8 cellular contexts compared by ENCODE assay signal in genomic region chr10:133274751-133275682, GRCh38. TPM values are rescaled to one million over a fixed set of nuclear protein-coding genes. Genes with fewer than 3 reads are reported as not detected.
DNase-seq lines count a peak whose midpoint lies in the region; ATAC-seq, FAIRE-seq and TF ChIP-seq lines count a peak whose summit lies in the region.

No MANE protein-coding gene starts in this region.

- 19 to 28% (median 21%) methylated on average over 26 of the region's 26 CpGs for WGBS in small intestine, 3 donors
- WGBS in adrenal gland, 4 donors, result 44 to 57% (median 53%) methylated on average over 13 to 26 of the region's 26 CpGs

- no peaks in the 10 kb centered on the region for H3K9me3 ChIP-seq in small intestine (ENCODE audit: control insufficient read depth, low read depth)
- no peaks in the 10 kb centered on the region for H3K9me3 ChIP-seq in adrenal gland (replicated peaks in 1 of 3)

- TF ChIP-seq POLR2A in adrenal gland (IDR thresholded peaks at IDR 0.05), result no peak

- H3K27ac ChIP-seq in small intestine (ENCODE audit: low read depth in 1 of 2, low read length in 1 of 2), result peak overlapping the region; percentile 24 to 67
- no peak overlapping the region for H3K27ac ChIP-seq in adrenal gland

- H3K36me3 ChIP-seq in small intestine (ENCODE audit: control insufficient read depth in 2 of 2, insufficient read depth in 2 of 2, low read length in 2 of 2) (peaks cover 0 to 7% of the 10 kb centered on the region in 2 donors), adrenal gland (replicated peaks in 1 of 2) (peaks cover 0 to 11% of the 10 kb centered on the region in 2 donors)

- peaks cover 0 to 4% of the 10 kb centered on the region in 2 donors for H3K27me3 ChIP-seq in small intestine (ENCODE audit: control insufficient read depth in 2 of 2, insufficient read depth in 2 of 2, low read length in 2 of 2)
- no peaks in the 10 kb centered on the region for H3K27me3 ChIP-seq in adrenal gland

- peak; percentile 50 for ATAC-seq in GM18867 (IDR thresholded peaks at IDR 0.05; ENCODE audit: unreplicated experiment)
- ATAC-seq in HG02885 (IDR thresholded peaks at IDR 0.05; ENCODE audit: poor library complexity, unreplicated experiment), result peak; percentile 38

- TF ChIP-seq CTCF in adrenal gland (IDR thresholded peaks at IDR 0.05), result no peak

- peak; percentile 70 for DNase-seq in RPMI8226
- peak; percentile 43 to 70 (median 54) for DNase-seq in activated naive CD4-positive, alpha-beta T cell (lab: John Stamatoyannopoulos, UW)
- DNase-seq in small intestine, result peak; percentile 29
- DNase-seq in NCI-H187 treated with DMSO at 0.1 percent for 48 hours (lab: John Stamatoyannopoulos, UW), result no peak
- DNase-seq in cortex of kidney (lab: John Stamatoyannopoulos, UW), result no peak
- no peak for DNase-seq in adrenal gland

- intact Hi-C loops in adrenal gland (cut with DNase I), result no loop called here

- peak overlapping the region in 1 of 2 donors; percentile 59 for H3K4me3 ChIP-seq in small intestine (ENCODE audit: low read depth in 1 of 2, low read length in 2 of 2)
- H3K4me3 ChIP-seq in adrenal gland, result no peak overlapping the region

- no peak for FAIRE-seq in small intestine (lab: Jason Lieb, UNC)

- H3K4me1 ChIP-seq in small intestine (ENCODE audit: control insufficient read depth in 2 of 2, insufficient read depth in 1 of 2, low read depth in 1 of 2, low read length in 1 of 2), result peaks cover 0 to 2% of the 10 kb centered on the region in 2 donors
- H3K4me1 ChIP-seq in adrenal gland (replicated peaks in 1 of 2), result peaks cover 0 to 26% of the 10 kb centered on the region in 2 donors

RNA-seq across cellular contexts. Expression of gene ADAM8, which starts 1.7 kb away (rescaled TPM):
- 1 to 10 TPM in 2 of 3 donors, under 1 TPM in 1; 0.67 to 2.5 (median 1.6) TPM for polyA plus RNA-seq in small intestine
- total RNA-seq in adrenal gland, result 1 to 10 TPM; 1.8 to 5.3 (median 3.8) TPM
- polyA plus RNA-seq in adrenal gland, result 1 to 10 TPM in 2 of 3 donors, under 1 TPM in 1; 0.66 to 7.7 (median 5.2) TPM

RNA-seq across cellular contexts. Expression of gene TUBGCP2, which starts 33.7 kb away (rescaled TPM):
- polyA plus RNA-seq in small intestine (100 to 1,000 TPM in 2 of 3 donors, 10 to 100 TPM in 1; 43.1 to 173 (median 126) TPM), adrenal gland (100 to 1,000 TPM in 2 of 3 donors, 10 to 100 TPM in 1; 54.1 to 234 (median 145) TPM)
- total RNA-seq in adrenal gland, result 10 to 100 TPM; 30.9 to 77.8 (median 62.0) TPM

RNA-seq across cellular contexts. Expression of gene ZNF511, which starts 33.7 kb away (rescaled TPM):
- 10 to 100 TPM; 43.8 to 61.5 (median 53.9) TPM for polyA plus RNA-seq in small intestine
- 10 to 100 TPM; 19.6 to 45.4 (median 39.9) TPM for total RNA-seq in adrenal gland
- polyA plus RNA-seq in adrenal gland, result 100 to 1,000 TPM in 2 of 3 donors, 10 to 100 TPM in 1; 20.0 to 146 (median 102) TPM

RNA-seq across cellular contexts. Expression of gene VENTX, which starts 37.4 kb away (rescaled TPM):
- polyA plus RNA-seq in small intestine (under 1 TPM in 1 of 3 donors, not detected in 2; 0.19 TPM), adrenal gland (1 to 10 TPM in 2 of 3 donors, under 1 TPM in 1; 0.26 to 4.4 (median 1.7) TPM)
- total RNA-seq in adrenal gland, result 1 to 10 TPM in 6 of 8 donors, under 1 TPM in 2; 0.24 to 3.0 (median 1.4) TPM

RNA-seq across cellular contexts. Expression of gene UTF1, which starts 45.0 kb away (rescaled TPM):
- not detected for polyA plus RNA-seq in small intestine
- under 1 TPM in 1 of 8 donors, not detected in 7; 0.19 TPM for total RNA-seq in adrenal gland
- under 1 TPM in 1 of 3 donors, not detected in 2; 0.24 TPM for polyA plus RNA-seq in adrenal gland

Comparison
In these comparisons a context has a peak if more than half of its experiments do, and no peak if none do; other contexts are left out.
1. DNase-seq: peak in RPMI8226 (single experiment), activated naive CD4-positive, alpha-beta T cell (4 of 4) and small intestine (single experiment); none in NCI-H187 treated with DMSO at 0.1 percent for 48 hours (single experiment), cortex of kidney (single experiment) and adrenal gland (0 of 7).
2. H3K27ac ChIP-seq: peak in small intestine (2 of 2); none in adrenal gland (0 of 5).